ENCODE assay signal across 21 cellular contexts in genomic region chr3:34742151-34742550, GRCh38.
"Had no signal": no experiment of that assay in that cellular context is flagged by ENCODE, and none has a peak within 500 bp of the region (broad histone marks: within the 10 kb centered on the region; RNA-seq: fewer than 3 reads in every experiment).

No MANE protein-coding gene starts in this region.

- DNase-seq: hypothalamus; immature natural killer cell; kidney; left colon; left lung; lower lobe of right lung; mammary epithelial cell; mesenchymal stem cell; naive thymus-derived CD4-positive, alpha-beta T cell; ovary; right lobe of liver; stimulated activated CD4-positive, alpha-beta T cell treated with anti-CD3 and anti-CD28 coated beads, Interleukin-12 subunit alpha, Interleukin-12 subunit beta, amount 100 ng/mL, for 4 hours; stimulated activated CD4-positive, alpha-beta T cell treated with anti-CD3 and anti-CD28 coated beads, Interleukin-15, amount 100 ng/mL, for 24 hours; stimulated activated CD4-positive, alpha-beta T cell treated with anti-CD3 and anti-CD28 coated beads, Interleukin-2, amount 100 ng/mL, for 24 hours; stimulated activated CD4-positive, alpha-beta T cell treated with anti-CD3 and anti-CD28 coated beads, Interleukin-4, amount 100 ng/mL, for 1 hour; stimulated activated naive B cell treated with anti-CD40 and anti-IgM and Interleukin-4, amounts not matched to agents 10 μg/mL and 1 μg/mL and 100 μg/mL, for 72 hours; stimulated activated naive CD8-positive, alpha-beta T cell treated with anti-CD3 and anti-CD28 coated beads, Interleukin-15, Interleukin-2, amounts not matched to agents 100 U/mL and 50 U/mL, for 24 hours; tibial artery; trophoblast cell; upper lobe of right lung had no signal

- ATAC-seq: left colon; left lung; lower lobe of right lung; naive thymus-derived CD4-positive, alpha-beta T cell; natural killer cell treated with Interleukin-12 subunit alpha and Interleukin-12 subunit beta and Interleukin-15 and Interleukin-18, amount 100 ng/mL, for 72 hours; right lobe of liver; stimulated activated naive B cell treated with anti-CD40 and anti-IgM and Interleukin-4, amounts not matched to agents 10 μg/mL and 1 μg/mL and 100 μg/mL, for 72 hours; stimulated activated naive CD8-positive, alpha-beta T cell treated with anti-CD3 and anti-CD28 coated beads, Interleukin-15, Interleukin-2, amounts not matched to agents 100 U/mL and 50 U/mL, for 24 hours; upper lobe of right lung had no signal
